8 cellular contexts compared by ENCODE assay signal in the genomic region with DNA sequence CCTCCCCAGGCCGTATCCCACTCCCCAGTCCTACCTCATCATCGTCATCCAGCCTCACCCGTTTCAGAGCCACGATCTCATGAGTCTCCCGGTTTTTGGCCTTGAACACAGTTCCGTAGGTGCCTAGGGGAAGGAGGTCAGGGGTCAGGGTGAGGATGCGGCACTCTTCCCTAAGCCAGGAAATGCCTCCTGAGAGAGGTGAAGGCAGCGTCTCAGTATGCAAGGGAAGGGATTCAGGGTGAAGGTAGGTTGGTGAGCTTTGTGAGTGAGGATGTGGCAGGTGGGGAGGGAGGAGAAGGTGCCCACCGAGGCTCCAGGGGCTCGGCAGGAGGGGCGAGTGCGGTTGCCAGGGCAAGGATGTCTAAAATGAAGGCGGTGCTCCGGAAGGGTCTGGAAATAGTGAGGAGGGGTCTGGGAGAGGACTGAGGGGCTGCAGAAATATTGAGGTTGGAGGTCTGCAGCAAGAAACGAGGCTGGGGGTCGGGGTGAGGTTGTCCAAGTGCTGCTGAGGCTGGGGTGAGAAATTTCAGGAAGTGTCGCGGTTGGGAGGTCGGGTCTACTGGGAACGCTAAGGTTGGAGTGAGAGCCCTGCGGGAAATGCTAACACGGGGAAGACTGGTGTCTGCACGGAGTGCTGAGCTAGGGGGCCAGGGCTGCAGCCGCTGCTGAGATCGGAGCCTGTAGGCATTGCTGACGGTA.
DNase-seq lines count a peak whose midpoint lies in the region; ATAC-seq and TF ChIP-seq lines count a peak whose summit lies in the region.

No MANE protein-coding gene starts in this region.

- ATAC-seq in HG02943 (IDR thresholded peaks at IDR 0.05; ENCODE audit: low read depth, unreplicated experiment) = peak; percentile 14

- CTCF ChIA-PET in RWPE1 (lab: Yijun Ruan, JAX) = interaction anchor here (0.6 to 1.0 kb wide), 2 partner anchors 39 to 68 kb away, joined by 3 to 5 read pairs; no protein-coding TSS in a partner anchor

- TF ChIP-seq CTCF in RWPE1 (conservative IDR thresholded peaks at IDR 0.05; ENCODE audit: low read depth) (no peak), fibroblast of pulmonary artery (IDR thresholded peaks at IDR 0.05; ENCODE audit: low read length, missing control alignments) (no peak), retinal pigment epithelial cell (conservative IDR thresholded peaks at IDR 0.05; ENCODE audit: low read depth, low read length) (no peak)

- H3K27ac ChIP-seq in RWPE1 = peak overlapping the region; percentile 96

- peak overlapping the region; percentile 85 for H3K4me3 ChIP-seq in fibroblast of pulmonary artery (replicated peaks; ENCODE audit: low read depth, low read length)
- H3K4me3 ChIP-seq in retinal pigment epithelial cell (ENCODE audit: low read length) = peak overlapping the region; percentile 80

- POLR2A ChIA-PET in RWPE1 (lab: Yijun Ruan, JAX; ENCODE audit: low non-redundant PET) = no interaction called here

- DNase-seq in activated gamma-delta T cell treated with Interleukin-2 at 50 U/mL for 16 hours (peak; percentile 20), activated gamma-delta T cell (lab: John Stamatoyannopoulos, UW) (no peak), RWPE1 (ENCODE audit: low spot score) (no peak), fibroblast of pulmonary artery (ENCODE audit: low read depth) (no peak), retinal pigment epithelial cell (ENCODE audit: low read depth) (no peak), SW 1271 (lab: John Stamatoyannopoulos, UW) (no peak), NCI-H1048 (lab: John Stamatoyannopoulos, UW) (no peak)
